ENCODE assay signal across 8 cellular contexts in the genomic region with DNA sequence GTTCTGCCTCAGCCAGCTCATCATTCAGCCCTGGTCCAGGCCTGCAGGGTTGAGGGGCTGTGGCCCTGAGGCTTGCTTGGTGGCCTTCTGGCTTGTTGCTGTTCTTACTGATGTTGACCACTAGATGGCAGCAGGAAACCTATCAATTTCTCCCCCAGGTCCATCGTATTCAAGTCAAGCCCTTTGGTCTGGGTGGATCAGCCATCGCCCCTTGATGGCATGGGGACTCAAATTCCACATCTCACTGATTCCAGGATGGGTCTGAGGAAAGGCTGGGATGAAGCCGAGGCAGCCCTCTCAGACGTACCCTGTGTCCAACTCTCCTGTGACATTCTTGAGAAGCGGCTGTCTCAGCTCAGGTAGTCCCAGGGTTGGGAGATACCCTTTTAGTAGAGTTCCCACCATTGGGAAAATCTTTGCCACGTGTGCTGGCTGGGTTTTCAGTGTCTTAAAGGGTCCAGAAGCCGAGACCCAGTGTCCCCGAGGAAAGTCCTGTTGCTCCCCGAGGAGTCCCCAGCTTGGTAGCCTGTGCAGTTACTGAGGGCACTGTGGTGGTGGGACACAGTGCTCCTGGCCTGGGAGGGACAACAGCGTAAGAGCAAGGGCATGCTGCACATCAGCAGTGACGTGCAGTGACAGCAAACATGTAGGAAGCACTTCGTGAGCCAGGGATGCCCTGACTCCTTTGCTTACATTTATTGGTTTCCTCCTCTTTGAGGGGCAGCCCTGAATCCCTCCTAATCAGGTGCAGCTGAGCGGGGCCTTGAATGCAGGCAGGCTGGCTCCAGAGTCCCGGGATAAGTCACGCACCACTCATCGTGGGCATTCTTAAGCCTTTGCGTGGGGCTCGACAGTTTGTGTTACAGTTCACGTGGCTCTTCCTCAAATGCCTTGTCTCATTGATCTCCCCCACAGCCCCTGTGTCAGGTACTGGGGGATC. TPM values are rescaled to one million over a fixed set of nuclear protein-coding genes. Genes with fewer than 3 reads are reported as not detected.
DNase-seq lines count a peak whose midpoint lies in the region; ATAC-seq and TF ChIP-seq lines count a peak whose summit lies in the region.

No MANE protein-coding gene starts in this region.

- in situ Hi-C loops in GM13977 (cut with MboI; ENCODE audit: low pct_unique_long_range_greater_than_20kb, low sequenced_read_pairs, unreplicated experiment), result loop anchor here (10.0 kb wide), 1 partner anchor 129 kb away; no protein-coding TSS in a partner anchor

- H3K4me3 Mint-ChIP-seq in stimulated activated naive B cell treated with anti-CD40 and anti-IgM and Interleukin-4, amounts not matched to agents 10 μg/mL and 1 μg/mL and 100 μg/mL, for 72 hours, result no peak overlapping the region

- H3K4me1 Mint-ChIP-seq in stimulated activated naive B cell treated with anti-CD40 and anti-IgM and Interleukin-4, amounts not matched to agents 10 μg/mL and 1 μg/mL and 100 μg/mL, for 72 hours, result peaks cover 4 to 8% of the 10 kb centered on the region in 2 donors

- H3K27me3 ChIP-seq in AG04450 (ENCODE audit: control insufficient read depth, insufficient read depth, low read length) (no peaks in the 10 kb centered on the region), right lobe of liver (no peaks in the 10 kb centered on the region)

- H3K27ac ChIP-seq in AG04450 (ENCODE audit: low read depth, low read length) (no peak overlapping the region), right lobe of liver (no peak overlapping the region)

- ATAC-seq in right lobe of liver, result peak; percentile 71 to 78 (median 74)
- ATAC-seq in stimulated activated naive B cell treated with anti-CD40 and anti-IgM and Interleukin-4, amounts not matched to agents 10 μg/mL and 1 μg/mL and 100 μg/mL, for 72 hours (replicated peaks), result peak; percentile 88 to 91
- no peak for ATAC-seq in HG03025 (IDR thresholded peaks at IDR 0.05; ENCODE audit: low FRiP score, unreplicated experiment)

- intact Hi-C loops in right lobe of liver (cut with DNase I), result loop anchor here (5.0 to 10.0 kb wide), 3 partner anchors 61 to 147 kb away; a partner anchor contains a TSS

- no peaks in the 10 kb centered on the region; the same call in 1 of the 2 replicates for H3K9me3 ChIP-seq in AG04450 (ENCODE audit: control insufficient read depth, insufficient read depth, low read length)
- no peaks in the 10 kb centered on the region for H3K9me3 ChIP-seq in right lobe of liver

- 93% methylated on average over 3 of the region's 19 CpGs for WGBS in right lobe of liver (ENCODE audit: insufficient coverage, low coverage, low lambda C conversion rate, missing lambda C conversion rate)

- peak; percentile 66 for DNase-seq in AG04450 (ENCODE audit: low read depth, low spot score)
- peak; percentile 88 for DNase-seq in GM13977 (ENCODE audit: low spot score)
- peak; percentile 58 for DNase-seq in NCI-H2107 (lab: John Stamatoyannopoulos, UW)
- DNase-seq in dermis blood vessel endothelial cell, result peak; percentile 91
- no peak for DNase-seq in right lobe of liver
- DNase-seq in stimulated activated naive B cell treated with anti-CD40 and anti-IgM and Interleukin-4, amounts not matched to agents 10 μg/mL and 1 μg/mL and 100 μg/mL, for 72 hours, result peak; percentile 41

- TF ChIP-seq CTCF in AG04450 (IDR thresholded peaks at IDR 0.05; ENCODE audit: low read depth, low read length) (peak; percentile 78), GM13977 (IDR thresholded peaks at IDR 0.05; ENCODE audit: extremely low read depth, insufficient read depth, missing control alignments) (peak; percentile 76), WI38 (IDR thresholded peaks at IDR 0.05; ENCODE audit: low read depth, low read length) (peak; percentile 72), right lobe of liver (IDR thresholded peaks at IDR 0.05) (peak; percentile 67 to 80 (median 74))

- H3K27ac Mint-ChIP-seq in stimulated activated naive B cell treated with anti-CD40 and anti-IgM and Interleukin-4, amounts not matched to agents 10 μg/mL and 1 μg/mL and 100 μg/mL, for 72 hours, result no peak overlapping the region

- H3K27me3 Mint-ChIP-seq in stimulated activated naive B cell treated with anti-CD40 and anti-IgM and Interleukin-4, amounts not matched to agents 10 μg/mL and 1 μg/mL and 100 μg/mL, for 72 hours, result peaks cover 72 to 74% of the 10 kb centered on the region in 2 donors

- CTCF ChIA-PET in AG04450 (lab: Charles Lee), result interaction anchor here (0.5 to 8.6 kb wide), 36 partner anchors 8 to 475 kb away, joined by 3 to 172 read pairs (median 4); no protein-coding TSS in a partner anchor

- peaks cover 0 to 29% (median 6%) of the 10 kb centered on the region in 4 donors for H3K4me1 ChIP-seq in right lobe of liver

- H3K36me3 ChIP-seq in right lobe of liver, result no peaks in the 10 kb centered on the region

- POLR2A ChIA-PET in AG04450 (lab: Yijun Ruan, JAX), result no interaction called here

- no peak for TF ChIP-seq POLR2A in right lobe of liver (IDR thresholded peaks at IDR 0.05)

- no peaks in the 10 kb centered on the region for H3K9me3 Mint-ChIP-seq in stimulated activated naive B cell treated with anti-CD40 and anti-IgM and Interleukin-4, amounts not matched to agents 10 μg/mL and 1 μg/mL and 100 μg/mL, for 72 hours

- H3K4me3 ChIP-seq in AG04450 (ENCODE audit: low read depth, low read length), result no peak overlapping the region
- H3K4me3 ChIP-seq in WI38 (ENCODE audit: low read depth, low read length), result no peak overlapping the region
- H3K4me3 ChIP-seq in right lobe of liver, result no peak overlapping the region

- no peaks in the 10 kb centered on the region for H3K36me3 Mint-ChIP-seq in stimulated activated naive B cell treated with anti-CD40 and anti-IgM and Interleukin-4, amounts not matched to agents 10 μg/mL and 1 μg/mL and 100 μg/mL, for 72 hours

RNA-seq across cellular contexts. Expression of a gene that starts 58.6 kb away (rescaled TPM):
- polyA plus RNA-seq in AG04450 (2011; rRNA removed), result 68.0 and 72.7 TPM in 2 replicates
- 41.5 and 49.7 TPM in 2 replicates for polyA minus RNA-seq in AG04450 (2011; rRNA and poly(A)+ RNA removed)
- total RNA-seq in dermis blood vessel endothelial cell (70.8 and 125 TPM in 2 replicates), right lobe of liver (10 to 100 TPM; 23.7 to 53.2 (median 39.8) TPM)

Comparison
In these comparisons a context has a peak if more than half of its experiments do, and no peak if none do; other contexts are left out.
1. DNase-seq: peak in AG04450 (single experiment), GM13977 (single experiment), NCI-H2107 (single experiment), dermis blood vessel endothelial cell (single experiment) and stimulated activated naive B cell treated with anti-CD40 and anti-IgM and Interleukin-4, amounts not matched to agents 10 μg/mL and 1 μg/mL and 100 μg/mL, for 72 hours (single experiment); none in right lobe of liver (0 of 3).
2. Peak in every context shown above with its lines, with median percentiles within 50 percentile points of each other: CTCF ChIP-seq.